1 cellular context compared by ENCODE assay signal in genomic region chr2:10771786-10772185, GRCh38.
TF ChIP-seq lines count a peak whose summit lies in the region.

No MANE protein-coding gene starts in this region.

TF ChIP-seq in H1, 55 proteins besides CTCF, POLR2A, EP300 and RAD21:
- TF ChIP-seq GABPA (IDR thresholded peaks at IDR 0.05; ENCODE audit: borderline replicate concordance, insufficient read depth, low read length) (no peak), ATF3 (IDR thresholded peaks at IDR 0.05; ENCODE audit: insufficient read depth, low read depth, low read length) (no peak), TEAD4 (IDR thresholded peaks at IDR 0.05; ENCODE audit: low read depth, low read length) (no peak), RBBP5 (IDR thresholded peaks at IDR 0.05; ENCODE audit: borderline replicate concordance, low read depth, low read length) (no peak), SP1 (IDR thresholded peaks at IDR 0.05; ENCODE audit: low read depth, low read length) (no peak), SP4 (IDR thresholded peaks at IDR 0.05; ENCODE audit: low read length) (no peak), POLR2AphosphoS5 (IDR thresholded peaks at IDR 0.05; ENCODE audit: low read depth, low read length) (no peak), RXRA (IDR thresholded peaks at IDR 0.05; ENCODE audit: insufficient read depth, low read depth, low read length) (no peak), CHD7 (IDR thresholded peaks at IDR 0.05; ENCODE audit: insufficient replicate concordance, low read length) (no peak), FOSL1 (IDR thresholded peaks at IDR 0.05; ENCODE audit: insufficient read depth, low read depth, low read length) (no peak), SAP30 (IDR thresholded peaks at IDR 0.05; ENCODE audit: insufficient read depth, insufficient replicate concordance, low read length) (no peak), E2F6 (IDR thresholded peaks at IDR 0.05) (no peak), HDAC6 (IDR thresholded peaks at IDR 0.05; ENCODE audit: low read depth, low read length) (no peak), BACH1 (IDR thresholded peaks at IDR 0.05; ENCODE audit: low read length) (no peak), JUND (IDR thresholded peaks at IDR 0.05; ENCODE audit: low read length) (no peak), CBX5 (IDR thresholded peaks at IDR 0.05; ENCODE audit: low read depth, low read length) (no peak), MAFK (IDR thresholded peaks at IDR 0.05; ENCODE audit: low read depth, low read length) (no peak), JUN (IDR thresholded peaks at IDR 0.05; ENCODE audit: low read depth, low read length) (no peak), USF2 (IDR thresholded peaks at IDR 0.05; ENCODE audit: low read length) (no peak), EZH2 (IDR thresholded peaks at IDR 0.05; ENCODE audit: low read depth, low read length, severe bottlenecking) (no peak)
